In the genomic region with DNA sequence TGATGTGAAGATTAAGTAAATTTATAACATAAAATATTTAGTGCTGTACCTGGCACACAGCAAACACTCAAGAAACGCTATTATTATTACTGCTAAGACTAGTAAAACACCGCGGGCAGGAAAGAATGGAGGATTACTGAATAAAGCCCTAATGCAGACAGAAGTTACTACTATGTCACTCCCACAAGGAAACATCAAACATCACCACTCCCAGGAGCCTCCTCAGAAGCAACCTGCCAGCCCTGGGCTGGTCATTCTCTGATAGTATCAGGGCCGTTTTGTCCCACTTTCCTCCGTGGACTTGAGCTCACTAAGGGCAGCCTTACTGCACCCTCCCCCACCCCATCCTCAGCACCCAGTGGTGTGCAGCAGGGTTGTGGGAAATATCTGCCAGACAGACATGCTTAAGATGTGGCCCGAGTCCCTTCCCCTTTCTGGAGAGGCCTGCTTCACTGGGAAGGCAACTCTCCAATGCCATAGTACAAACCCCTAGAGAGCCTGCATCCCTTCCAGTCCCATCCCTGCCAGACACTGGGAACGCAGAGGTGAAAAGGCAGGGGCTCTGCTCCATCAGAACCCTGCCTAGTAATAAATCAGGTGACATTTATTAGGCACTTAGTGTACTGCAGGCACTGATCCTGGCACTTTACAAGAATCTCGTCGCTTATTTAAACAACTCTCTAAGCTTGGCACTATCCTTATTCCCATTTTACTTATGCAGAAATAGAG, we compare ENCODE assay signal across 9 cellular contexts. TPM values are rescaled to one million over a fixed set of nuclear protein-coding genes. Genes with fewer than 3 reads are reported as not detected.
DNase-seq lines count a peak whose midpoint lies in the region; ATAC-seq and TF ChIP-seq lines count a peak whose summit lies in the region.
"Had no signal": no experiment of that assay in that cellular context is flagged by ENCODE, and none has a peak within 500 bp of the region (broad histone marks: within the 10 kb centered on the region; RNA-seq: fewer than 3 reads in every experiment).

No MANE protein-coding gene starts in this region.

- H3K27ac ChIP-seq in breast epithelium = peak overlapping the region; percentile 66 to 98

- H3K27me3 Mint-ChIP-seq in MCF 10A (ENCODE audit: insufficient read depth, unreplicated experiment) (no peaks in the 10 kb centered on the region), memory B cell (no peaks in the 10 kb centered on the region), type B pancreatic cell (no peaks in the 10 kb centered on the region)
- no peaks in the 10 kb centered on the region for H3K27me3 Mint-ChIP-seq in activated CD8-positive, alpha-beta T cell treated with anti-CD3 and anti-CD28 coated beads for 36 hours

- no peaks in the 10 kb centered on the region for H3K9me3 ChIP-seq in breast epithelium

- intact Hi-C loops in breast epithelium (cut with DNase I; ENCODE audit: low total_unique reads) = no loop called here
- intact Hi-C loops in MCF 10A (cut with micrococcal nuclease) = no loop called here
- intact Hi-C loops in activated CD8-positive, alpha-beta T cell treated with anti-CD3 and anti-CD28 coated beads for 36 hours (cut with micrococcal nuclease) = no loop called here

- H3K9me3 Mint-ChIP-seq in MCF 10A (ENCODE audit: unreplicated experiment) = no peaks in the 10 kb centered on the region
- H3K9me3 Mint-ChIP-seq in activated CD8-positive, alpha-beta T cell treated with anti-CD3 and anti-CD28 coated beads for 36 hours = no peaks in the 10 kb centered on the region
- no peaks in the 10 kb centered on the region for H3K9me3 Mint-ChIP-seq in memory B cell
- no peaks in the 10 kb centered on the region for H3K9me3 Mint-ChIP-seq in type B pancreatic cell

- no peak for TF ChIP-seq POLR2A in breast epithelium (IDR thresholded peaks at IDR 0.05)

- H3K4me1 ChIP-seq in breast epithelium = peaks cover 25 to 38% of the 10 kb centered on the region in 2 donors

- CTCF ChIA-PET in MCF 10A (lab: Yijun Ruan, JAX) = interaction anchor here (0.8 to 5.5 kb wide), 3 partner anchors 14 to 100 kb away, joined by 3 to 24 read pairs (median 10); no protein-coding TSS in a partner anchor
- CTCF ChIA-PET in activated CD8-positive, alpha-beta T cell treated with anti-CD3 and anti-CD28 coated beads for 36 hours (lab: Charles Lee) = interaction anchor here (1.4 to 2.0 kb wide), 2 partner anchors 62 to 77 kb away, joined by 3 to 6 read pairs; no protein-coding TSS in a partner anchor

- H3K4me3 Mint-ChIP-seq in MCF 10A (ENCODE audit: unreplicated experiment) (no peak overlapping the region), memory B cell (no peak overlapping the region), type B pancreatic cell (no peak overlapping the region)
- no peak overlapping the region for H3K4me3 Mint-ChIP-seq in activated CD8-positive, alpha-beta T cell treated with anti-CD3 and anti-CD28 coated beads for 36 hours

- H3K4me1 Mint-ChIP-seq in MCF 10A (ENCODE audit: insufficient read depth, unreplicated experiment) = peaks cover 45% of the 10 kb centered on the region
- peaks cover 84% of the 10 kb centered on the region for H3K4me1 Mint-ChIP-seq in activated CD8-positive, alpha-beta T cell treated with anti-CD3 and anti-CD28 coated beads for 36 hours (ENCODE audit: low read depth)
- H3K4me1 Mint-ChIP-seq in memory B cell = peaks cover 59% of the 10 kb centered on the region
- H3K4me1 Mint-ChIP-seq in type B pancreatic cell (ENCODE audit: unreplicated experiment) = peaks cover 59% of the 10 kb centered on the region

- no peaks in the 10 kb centered on the region for H3K27me3 ChIP-seq in breast epithelium

- no peak for TF ChIP-seq CTCF in breast epithelium (IDR thresholded peaks at IDR 0.05)
- TF ChIP-seq CTCF in MCF 10A (IDR thresholded peaks at IDR 0.05; ENCODE audit: unreplicated experiment) = no peak
- TF ChIP-seq CTCF in activated CD8-positive, alpha-beta T cell treated with anti-CD3 and anti-CD28 coated beads for 36 hours (IDR thresholded peaks at IDR 0.05) = no peak
- TF ChIP-seq CTCF in type B pancreatic cell (conservative IDR thresholded peaks at IDR 0.05) = no peak

- POLR2A ChIA-PET in MCF 10A (lab: Yijun Ruan, JAX) = interaction anchor here (0.6 kb wide), 1 partner anchor 13 kb away, joined by 3 read pairs; no protein-coding TSS in a partner anchor
- POLR2A ChIA-PET in activated CD8-positive, alpha-beta T cell treated with anti-CD3 and anti-CD28 coated beads for 36 hours (lab: Charles Lee) = interaction anchor here (0.6 to 4.8 kb wide), 3 partner anchors 9 to 38 kb away, joined by 3 to 39 read pairs (median 4); no protein-coding TSS in a partner anchor

- no TSS peak for BruUV-seq in MCF 10A (replicated peaks; lab: Mats Ljungman, UMichigan)

- H3K36me3 Mint-ChIP-seq in MCF 10A (ENCODE audit: insufficient read depth, unreplicated experiment) (peaks cover 11% of the 10 kb centered on the region), memory B cell (peaks cover 3% of the 10 kb centered on the region), type B pancreatic cell (peaks cover 3% of the 10 kb centered on the region)
- H3K36me3 Mint-ChIP-seq in activated CD8-positive, alpha-beta T cell treated with anti-CD3 and anti-CD28 coated beads for 36 hours (ENCODE audit: low read depth) = peaks cover 39% of the 10 kb centered on the region

- no peak overlapping the region for H3K4me3 ChIP-seq in breast epithelium

- DNase-seq in breast epithelium (ENCODE audit: low spot score in 2 of 2) (no peak), MCF 10A (ENCODE audit: unreplicated experiment) (no peak), memory B cell (ENCODE audit: low spot score in 2 of 2) (no peak), type B pancreatic cell (ENCODE audit: extremely low spot score, unreplicated experiment) (no peak), SHP77 (lab: John Stamatoyannopoulos, UW) (no peak), NCI-H2196 treated with DMSO at 0.1 percent for 48 hours (lab: John Stamatoyannopoulos, UW; ENCODE audit: unreplicated experiment) (no peak)
- DNase-seq in activated CD8-positive, alpha-beta T cell treated with anti-CD3 and anti-CD28 coated beads for 36 hours = no peak
- no peak for DNase-seq in stimulated activated CD4-positive, alpha-beta T cell treated with anti-CD3 and anti-CD28 coated beads, Interleukin-12 subunit alpha, Interleukin-12 subunit beta, amount 100 ng/mL, for 4 hours
- DNase-seq: SHP77 treated with DMSO at 0.1 percent for 48 hours had no signal

- no peak for ATAC-seq in activated CD8-positive, alpha-beta T cell treated with anti-CD3 and anti-CD28 coated beads for 36 hours
- no peak for ATAC-seq in memory B cell (ENCODE audit: low read depth)

- no peaks in the 10 kb centered on the region for H3K36me3 ChIP-seq in breast epithelium

- H3K27ac Mint-ChIP-seq in MCF 10A (ENCODE audit: low read depth, unreplicated experiment) (no peak overlapping the region), memory B cell (peak overlapping the region; percentile 93), type B pancreatic cell (peak overlapping the region; percentile 51)
- H3K27ac Mint-ChIP-seq in activated CD8-positive, alpha-beta T cell treated with anti-CD3 and anti-CD28 coated beads for 36 hours = peak overlapping the region; percentile 61

RNA-seq across cellular contexts. Expression of a gene that starts 41.7 kb away (rescaled TPM):
- 100 to 1,000 TPM in 2 of 3 donors, 10 to 100 TPM in 1; 62.6 to 121 (median 112) TPM for total RNA-seq in breast epithelium
- total RNA-seq in MCF 10A (2022) = 40.0 and 46.8 TPM in 2 replicates
- total RNA-seq in activated CD8-positive, alpha-beta T cell treated with anti-CD3 and anti-CD28 coated beads for 36 hours = 100 to 1,000 TPM; 118 to 127 TPM
- 37.2 and 49.8 TPM in 2 replicates for total RNA-seq in type B pancreatic cell (ENCODE audit: low replicate concordance)
